In genomic region chrX:47831788-47832187, GRCh38 we compare ENCODE assay signal across 8 cellular contexts.
A peak's percentile ranks its signal among the peaks of the same experiment; 100 is the strongest.
DNase-seq lines count a peak whose midpoint lies in the region; ATAC-seq lines count a peak whose summit lies in the region.

No MANE protein-coding gene starts in this region.

- ATAC-seq in HG03095 (IDR thresholded peaks at IDR 0.05; ENCODE audit: unreplicated experiment) = no peak

- DNase-seq in NCI-H1417 (lab: John Stamatoyannopoulos, UW) = peak; percentile 35 to 79 (median 55)
- no peak for DNase-seq in NCI-H1417 treated with DMSO at 0.1 percent for 48 hours (lab: John Stamatoyannopoulos, UW)
- DNase-seq in NCI-H1092 (lab: John Stamatoyannopoulos, UW) = peak; percentile 24
- peak; percentile 11 to 48 (median 20) for DNase-seq in T-helper 1 cell
- peak; percentile 47 for DNase-seq in astrocyte of the hippocampus (ENCODE audit: low read depth, low spot score)
- peak; percentile 57 for DNase-seq in kidney tubule cell (ENCODE audit: low spot score)
- DNase-seq in stimulated activated CD8-positive, alpha-beta memory T cell treated with anti-CD3 and anti-CD28 coated beads, Interleukin-4, amount 100 ng/mL, for 48 hours = peak; percentile 55
